Comparison of ENCODE assay signal across 23 cellular contexts in genomic region chr13:23025848-23026608, GRCh38.
DNase-seq lines count a peak whose midpoint lies in the region; ATAC-seq, FAIRE-seq and TF ChIP-seq lines count a peak whose summit lies in the region.
"Had no signal": no experiment of that assay in that cellular context is flagged by ENCODE, and none has a peak within 500 bp of the region (broad histone marks: within the 10 kb centered on the region; RNA-seq: fewer than 3 reads in every experiment).

No MANE protein-coding gene starts in this region.

- H3K36me3 Mint-ChIP-seq in GM23338 (ENCODE audit: low read depth) (no peaks in the 10 kb centered on the region), nephron progenitor cell (ENCODE audit: low read depth) (no peaks in the 10 kb centered on the region), H9 (ENCODE audit: insufficient read depth in 1 of 3, low read depth in 3 of 3) (no peaks in the 10 kb centered on the region; a peak in 1 of 7 replicates)
- H3K36me3 Mint-ChIP-seq: activated CD4-positive, alpha-beta memory T cell treated with anti-CD3 and anti-CD28 coated beads for 36 hours had no signal

- ATAC-seq in GM23338 (no peak), GM19467 (IDR thresholded peaks at IDR 0.05; ENCODE audit: unreplicated experiment) (no peak), HG03139 (IDR thresholded peaks at IDR 0.05; ENCODE audit: unreplicated experiment) (no peak)
- ATAC-seq: HCT116 had no signal

- H3K27ac Mint-ChIP-seq in GM23338 (no peak overlapping the region; the same call in 1 of the 2 replicates), nephron progenitor cell (peak overlapping the region; percentile 14), H9 (peak overlapping the region in 1 of 3 experiments; percentile 51; a peak in 1 of 7 replicates)
- H3K27ac Mint-ChIP-seq: activated CD4-positive, alpha-beta memory T cell treated with anti-CD3 and anti-CD28 coated beads for 36 hours; nephron; progenitor cell of endocrine pancreas had no signal

- no peak overlapping the region for H3K23ac ChIP-seq in H9 (ENCODE audit: insufficient read length, low read depth, low read length)

- H3K14ac ChIP-seq in H9 (ENCODE audit: insufficient read depth, low read length) = no peak overlapping the region

- H3K23me2 ChIP-seq in H9 (ENCODE audit: insufficient read length, low read depth, low read length, poor library complexity, severe bottlenecking) = no peaks in the 10 kb centered on the region

- no peak overlapping the region for H2BK12ac ChIP-seq in H9 (ENCODE audit: insufficient read length, low read depth, low read length)

- TF ChIP-seq CTCF in GM23338 (conservative IDR thresholded peaks at IDR 0.05; ENCODE audit: low read depth in 2 of 2) = no peak
- TF ChIP-seq CTCF in NB4 (IDR thresholded peaks at IDR 0.05; ENCODE audit: low read depth, low read length) = no peak
- no peak for TF ChIP-seq CTCF in bronchial epithelial cell (IDR thresholded peaks at IDR 0.05; ENCODE audit: insufficient read depth, low read length, severe bottlenecking)
- no peak for TF ChIP-seq CTCF in nephron progenitor cell (IDR thresholded peaks at IDR 0.05)
- TF ChIP-seq CTCF in H9 (conservative IDR thresholded peaks at IDR 0.05) = no peak

- H3K9me3 Mint-ChIP-seq in GM23338 = no peaks in the 10 kb centered on the region; the same call in 2 of the 3 replicates
- no peaks in the 10 kb centered on the region for H3K9me3 Mint-ChIP-seq in nephron progenitor cell
- H3K9me3 Mint-ChIP-seq in H9 = peaks cover 2 to 3% of the 10 kb centered on the region in 2 experiments; a peak in 3 of 5 replicates
- H3K9me3 Mint-ChIP-seq: activated CD4-positive, alpha-beta memory T cell treated with anti-CD3 and anti-CD28 coated beads for 36 hours; nephron had no signal

- H3K79me2 ChIP-seq in GM23338 (replicated peaks; ENCODE audit: insufficient read depth) = no peaks in the 10 kb centered on the region
- H3K79me2 ChIP-seq in H9 (ENCODE audit: insufficient read depth, low read length) = no peaks in the 10 kb centered on the region

- no peak overlapping the region for H2BK20ac ChIP-seq in H9 (ENCODE audit: low read depth, low read length, poor library complexity, severe bottlenecking)

- H3K27me3 Mint-ChIP-seq in GM23338 (ENCODE audit: insufficient read depth, low read depth, poor library complexity) (peaks cover 1% of the 10 kb centered on the region), nephron progenitor cell (ENCODE audit: low read depth, poor library complexity) (no peaks in the 10 kb centered on the region), H9 (ENCODE audit: low read depth) (no peaks in the 10 kb centered on the region; the same call in 1 of the 2 replicates)
- H3K27me3 Mint-ChIP-seq: progenitor cell of endocrine pancreas had no signal

- H2BK15ac ChIP-seq in H9 (ENCODE audit: low read depth, low read length) = no peak overlapping the region

- no peaks in the 10 kb centered on the region for H3K9me3 ChIP-seq in H9 (ENCODE audit: control insufficient read depth, low read depth, low read length)
- H3K9me3 ChIP-seq: esophagus squamous epithelium had no signal

- no peak overlapping the region for H3K18ac ChIP-seq in H9 (ENCODE audit: insufficient read length, low read depth, low read length)

- no peak for FAIRE-seq in bronchial epithelial cell (lab: Jason Lieb, UNC)
- FAIRE-seq: HTR-8/SVneo, urothelium cell line had no signal

- H3K9me2 ChIP-seq in GM23338 (ENCODE audit: insufficient read depth) = peaks cover 3% of the 10 kb centered on the region; the same call in 1 of the 2 replicates

- H3K27me3 ChIP-seq in GM23338 (ENCODE audit: insufficient read depth) (no peaks in the 10 kb centered on the region), bronchial epithelial cell (ENCODE audit: control insufficient read depth, insufficient read depth, low read length) (no peaks in the 10 kb centered on the region), H9 (ENCODE audit: insufficient read depth, low read length) (no peaks in the 10 kb centered on the region)

- no peak overlapping the region for H3T11ph ChIP-seq in H9 (ENCODE audit: low read length)

- TF ChIP-seq POLR2A in NB4 (IDR thresholded peaks at IDR 0.05; ENCODE audit: extremely low read depth, insufficient read length) = no peak

- WGBS in H9 (ENCODE audit: extremely low coverage, insufficient read length, low lambda C conversion rate) = no CpG with 5 or more reads among the region's 5 CpGs

- H4K8ac ChIP-seq in H9 (replicated peaks; ENCODE audit: insufficient read length, low read depth, low read length) = no peak overlapping the region

- DNase-seq in GM23338 (ENCODE audit: low spot score) (no peak), NB4 (ENCODE audit: low read depth) (peak; percentile 57), bronchial epithelial cell (ENCODE audit: low read depth) (peak; percentile 68), nephron progenitor cell (no peak), H9 (no peak), COLO829 (ENCODE audit: low spot score) (no peak)
- DNase-seq: activated CD4-positive, alpha-beta memory T cell treated with anti-CD3 and anti-CD28 coated beads for 36 hours; activated CD4-positive, CD25-positive, alpha-beta regulatory T cell; activated effector memory CD4-positive, alpha-beta T cell treated with anti-CD3 and anti-CD28 coated beads, Interleukin-2, amount 50 U/mL, for 16 hours; esophagus squamous epithelium; Karpas-422; kidney glomerular epithelial cell; NCI-H1417 treated with DMSO at 0.1 percent for 48 hours; NCI-H510A treated with DMSO at 0.1 percent for 48 hours; RPMI8226 had no signal

- H3K4me3 ChIP-seq in GM23338 = no peak overlapping the region
- H3K4me3 ChIP-seq in NB4 (ENCODE audit: low read depth, low read length) = no peak overlapping the region
- no peak overlapping the region for H3K4me3 ChIP-seq in bronchial epithelial cell (ENCODE audit: low read depth, low read length)
- H3K4me3 ChIP-seq: esophagus squamous epithelium had no signal

- no peaks in the 10 kb centered on the region for H3K36me3 ChIP-seq in GM23338 (ENCODE audit: insufficient read depth)
- no peaks in the 10 kb centered on the region for H3K36me3 ChIP-seq in bronchial epithelial cell (ENCODE audit: control insufficient read depth, insufficient read depth, low read length)
- H3K36me3 ChIP-seq: esophagus squamous epithelium had no signal

- no peak overlapping the region for H4K5ac ChIP-seq in H9 (ENCODE audit: insufficient read length, low read depth, low read length)

- H3K27ac ChIP-seq in GM23338 (ENCODE audit: low read depth) (no peak overlapping the region), H9 (ENCODE audit: insufficient read length, low read depth, low read length) (no peak overlapping the region)
- H3K27ac ChIP-seq: C4-2B, esophagus squamous epithelium had no signal

- no peaks in the 10 kb centered on the region for H3K79me1 ChIP-seq in H9 (ENCODE audit: insufficient read depth, low read depth, low read length, poor library complexity, severe bottlenecking)

- no peak overlapping the region for H3K4me2 ChIP-seq in GM23338
- H3K4me2 ChIP-seq in H9 (ENCODE audit: insufficient read depth, insufficient read length, low read length) = no peak overlapping the region

- no peak overlapping the region for H3K56ac ChIP-seq in H9 (ENCODE audit: insufficient read length, low read depth, low read length)

- no peak overlapping the region for H2AK5ac ChIP-seq in H9 (ENCODE audit: insufficient read length, low read length)

- no peaks in the 10 kb centered on the region for H3K4me1 ChIP-seq in GM23338 (ENCODE audit: insufficient read depth)
- H3K4me1 ChIP-seq in H9 (ENCODE audit: insufficient read depth, low read length) = no peaks in the 10 kb centered on the region
- H3K4me1 ChIP-seq: esophagus squamous epithelium had no signal

- H2BK120ac ChIP-seq in H9 (ENCODE audit: low read depth, low read length, poor library complexity, severe bottlenecking) = no peak overlapping the region

- H3K4me1 Mint-ChIP-seq in GM23338 (no peaks in the 10 kb centered on the region), nephron progenitor cell (no peaks in the 10 kb centered on the region), H9 (peaks cover 0 to 3% of the 10 kb centered on the region in 2 experiments; a peak in 2 of 4 replicates)

- H3K9ac ChIP-seq in H9 (ENCODE audit: extremely low read depth, insufficient read length, low read length) = no peak overlapping the region

- H3K4ac ChIP-seq in H9 (ENCODE audit: low read depth, low read length) = no peak overlapping the region

- H4K91ac ChIP-seq in H9 (ENCODE audit: insufficient read length, low read depth, low read length) = no peak overlapping the region

- H4K20me1 ChIP-seq in GM23338 (replicated peaks; ENCODE audit: insufficient read depth) = no peaks in the 10 kb centered on the region
- H4K20me1 ChIP-seq in H9 (ENCODE audit: control insufficient read depth, insufficient read depth, insufficient read length) = peaks cover 2% of the 10 kb centered on the region

- H2AFZ ChIP-seq in GM23338 = peak overlapping the region; percentile 77
- no peak overlapping the region for H2AFZ ChIP-seq in H9 (ENCODE audit: low read length)

- H2BK5ac ChIP-seq in H9 (ENCODE audit: insufficient read length, low read length) = no peak overlapping the region

- no peaks in the 10 kb centered on the region for H3F3A ChIP-seq in GM23338 (replicated peaks; ENCODE audit: low read depth)

- H3K4me3 Mint-ChIP-seq in GM23338 = no peak overlapping the region
- no peak overlapping the region for H3K4me3 Mint-ChIP-seq in nephron progenitor cell
- no peak overlapping the region for H3K4me3 Mint-ChIP-seq in H9
- H3K4me3 Mint-ChIP-seq: activated CD4-positive, alpha-beta memory T cell treated with anti-CD3 and anti-CD28 coated beads for 36 hours; nephron had no signal

TF ChIP-seq in GM23338, 12 proteins besides CTCF, POLR2A, EP300 and RAD21 (continues in another document):
- TF ChIP-seq ETS1 (IDR thresholded peaks at IDR 0.05) = no peak
- no peak for TF ChIP-seq STAT1 (IDR thresholded peaks at IDR 0.05; ENCODE audit: unreplicated experiment)
- TF ChIP-seq POLR2AphosphoS5 (IDR thresholded peaks at IDR 0.05; ENCODE audit: low read depth) = no peak
- TF ChIP-seq CREB1 (CRISPR knock-in tag; IDR thresholded peaks at IDR 0.05; ENCODE audit: low read depth) = no peak
- no peak for TF ChIP-seq ZNF114 (CRISPR knock-in tag; IDR thresholded peaks at IDR 0.05)

Comparison
In these comparisons a context has a peak if more than half of its experiments do, and no peak if none do; other contexts are left out.
1. DNase-seq: peak in NB4 (single experiment) and bronchial epithelial cell (single experiment); none in GM23338 (single experiment), nephron progenitor cell (single experiment), H9 (single experiment) and COLO829 (single experiment).